28 cellular contexts compared by ENCODE assay signal in the genomic region with DNA sequence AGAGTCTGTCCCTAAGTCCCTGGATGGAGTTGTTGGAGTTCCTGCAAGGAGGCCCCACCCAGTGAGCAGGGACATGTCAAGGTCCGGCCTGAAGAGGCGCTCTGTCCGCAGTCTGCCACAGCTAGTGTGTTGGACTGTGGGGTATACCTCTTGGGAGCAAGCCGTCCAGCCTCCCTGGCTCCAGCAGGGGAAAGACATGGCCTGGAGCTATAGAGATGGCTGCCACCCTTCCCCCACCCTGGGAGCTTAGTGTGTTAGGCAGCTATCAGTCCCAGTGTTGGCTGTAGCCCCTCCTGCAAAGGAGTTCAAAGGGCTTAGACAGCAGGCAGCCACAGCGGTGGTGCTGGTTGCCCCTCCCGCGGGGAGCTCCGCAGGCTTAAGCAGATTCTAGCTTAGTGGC. TPM values are rescaled to one million over a fixed set of nuclear protein-coding genes. Genes with fewer than 3 reads are reported as not detected.
DNase-seq lines count a peak whose midpoint lies in the region; ATAC-seq, FAIRE-seq and TF ChIP-seq lines count a peak whose summit lies in the region.
"Had no signal": no experiment of that assay in that cellular context is flagged by ENCODE, and none has a peak within 500 bp of the region (broad histone marks: within the 10 kb centered on the region; RNA-seq: fewer than 3 reads in every experiment).

No MANE protein-coding gene starts in this region.

- H3K9me3 ChIP-seq in HepG2 (ENCODE audit: low read length) (no peaks in the 10 kb centered on the region), right lobe of liver (no peaks in the 10 kb centered on the region), H1 (ENCODE audit: insufficient read depth in 2 of 2, low read depth in 1 of 2, low read length in 1 of 2) (no peaks in the 10 kb centered on the region), kidney (ENCODE audit: control insufficient read depth in 1 of 2, low read length in 2 of 2) (no peaks in the 10 kb centered on the region), neuronal stem cell (replicated peaks in 1 of 2; ENCODE audit: control insufficient read depth in 2 of 2, insufficient read depth in 1 of 2, low read depth in 1 of 2, low read length in 2 of 2) (no peaks in the 10 kb centered on the region)

- H4K8ac ChIP-seq in H1 (ENCODE audit: extremely low read depth, insufficient read depth, low read length): peak overlapping the region; percentile 51; the same call in 1 of the 2 replicates
- H4K8ac ChIP-seq in neuronal stem cell (ENCODE audit: low read depth, low read length): no peak overlapping the region

- no TSS peak for BruUV-seq in HepG2 (replicated peaks; lab: Mats Ljungman, UMichigan)

- H2BK5ac ChIP-seq in H1 (ENCODE audit: low read depth, low read length) (no peak overlapping the region), neuronal stem cell (ENCODE audit: low read length) (no peak overlapping the region)

- H3K9ac ChIP-seq in HepG2 (ENCODE audit: insufficient read depth, low read depth, low read length) (no peak overlapping the region), H1 (replicated peaks in 1 of 4; ENCODE audit: extremely low read depth in 1 of 4, low read depth in 3 of 4, low read length in 3 of 4) (no peak overlapping the region), kidney (ENCODE audit: low read length in 2 of 2) (no peak overlapping the region), neuronal stem cell (ENCODE audit: low read depth, low read length, poor library complexity) (no peak overlapping the region)
- H3K9ac ChIP-seq: KMS-11 had no signal

- no peaks in the 10 kb centered on the region for H3K36me3 ChIP-seq in HepG2 (replicated peaks in 1 of 2; ENCODE audit: control insufficient read depth in 1 of 2, insufficient read depth in 2 of 2, low read length in 2 of 2)
- H3K36me3 ChIP-seq in right lobe of liver: no peaks in the 10 kb centered on the region
- H3K36me3 ChIP-seq in H1 (ENCODE audit: control insufficient read depth in 2 of 4, insufficient read depth in 4 of 4, low read length in 3 of 4): no peaks in the 10 kb centered on the region
- H3K36me3 ChIP-seq in kidney (ENCODE audit: control insufficient read depth in 1 of 2, insufficient read depth in 2 of 2, low read length in 2 of 2): no peaks in the 10 kb centered on the region
- no peaks in the 10 kb centered on the region for H3K36me3 ChIP-seq in neuronal stem cell (replicated peaks in 1 of 2; ENCODE audit: control insufficient read depth in 2 of 2, insufficient read depth in 2 of 2, low read length in 2 of 2)

- H3K79me2 ChIP-seq in HepG2 (ENCODE audit: insufficient read depth, low read length) (no peaks in the 10 kb centered on the region), H1 (ENCODE audit: control insufficient read depth in 1 of 2, insufficient read depth in 2 of 2, low read length in 2 of 2) (no peaks in the 10 kb centered on the region)

- H3K18ac ChIP-seq in H1 (ENCODE audit: extremely low read depth, low read length): no peak overlapping the region
- no peak overlapping the region for H3K18ac ChIP-seq in neuronal stem cell (ENCODE audit: low read length)

- H3K4me1 Mint-ChIP-seq in effector memory CD8-positive, alpha-beta T cell (ENCODE audit: low read depth in 2 of 2): no peaks in the 10 kb centered on the region

- H2BK12ac ChIP-seq in H1 (ENCODE audit: low read depth, low read length) (no peak overlapping the region), neuronal stem cell (ENCODE audit: low read length) (no peak overlapping the region)

- POLR2A ChIA-PET in HepG2 (lab: Yijun Ruan, JAX) (no interaction called here), H1 (lab: Charles Lee; ENCODE audit: partially characterized antibody) (no interaction called here)

- H2BK120ac ChIP-seq in H1 (replicated peaks; ENCODE audit: low read depth, low read length): no peak overlapping the region
- H2BK120ac ChIP-seq in neuronal stem cell (ENCODE audit: low read depth, low read length): no peak overlapping the region

- peak overlapping the region in 1 of 3 experiments; percentile 5; a peak in 1 of 6 replicates for H3K4me3 ChIP-seq in HepG2 (replicated peaks in 1 of 3; ENCODE audit: insufficient read depth in 1 of 3, low read depth in 2 of 3, low read length in 3 of 3)
- H3K4me3 ChIP-seq in right lobe of liver: no peak overlapping the region
- H3K4me3 ChIP-seq in H1 (ENCODE audit: extremely low read depth in 1 of 4, insufficient read depth in 2 of 4, low read depth in 3 of 4, low read length in 4 of 4): no peak overlapping the region
- H3K4me3 ChIP-seq in kidney (ENCODE audit: low read length in 2 of 2): no peak overlapping the region
- H3K4me3 ChIP-seq in neuronal stem cell (ENCODE audit: low read length in 2 of 2): no peak overlapping the region

- peaks cover 9% of the 10 kb centered on the region for H3K36me3 Mint-ChIP-seq in effector memory CD8-positive, alpha-beta T cell (ENCODE audit: insufficient read depth)

- CTCF ChIA-PET in HepG2 (lab: Yijun Ruan, JAX; ENCODE audit: low intra/inter-chr PET ratio, low total read pairs): no interaction called here
- CTCF ChIA-PET in H1 (lab: Charles Lee; ENCODE audit: partially characterized antibody): interaction anchor here (1.0 to 1.2 kb wide), 2 partner anchors 13 to 22 kb away, joined by 3 read pairs; no protein-coding TSS in a partner anchor

- H4K91ac ChIP-seq in H1 (replicated peaks; ENCODE audit: insufficient read length, low read length): no peak overlapping the region
- no peak overlapping the region for H4K91ac ChIP-seq in neuronal stem cell (ENCODE audit: low read depth, low read length, poor library complexity)

- no peak overlapping the region for H3K4me3 Mint-ChIP-seq in effector memory CD8-positive, alpha-beta T cell
- H3K4me3 Mint-ChIP-seq: CD8-positive, alpha-beta memory T cell had no signal

- no peak overlapping the region for H3K27ac Mint-ChIP-seq in effector memory CD8-positive, alpha-beta T cell
- H3K27ac Mint-ChIP-seq: CD8-positive, alpha-beta memory T cell had no signal

- H3K14ac ChIP-seq in H1 (ENCODE audit: insufficient read length) (no peak overlapping the region), neuronal stem cell (ENCODE audit: low read length) (no peak overlapping the region)

- TF ChIP-seq RAD21 in HepG2 (CRISPR knock-in tag; IDR thresholded peaks at IDR 0.05): no peak
- 0 out of 4 replicates have a peak, but pooled peaks of 1 of the 2 experiments have one; percentile 5 for TF ChIP-seq RAD21 in H1 (IDR thresholded peaks at IDR 0.05 in 1 of 2, conservative IDR thresholded peaks at IDR 0.05 in 1 of 2; ENCODE audit: low read depth in 2 of 2, low read length in 2 of 2)

- H3K23me2 ChIP-seq in H1 (ENCODE audit: low read depth, low read length): no peaks in the 10 kb centered on the region

- H3K79me1 ChIP-seq in H1 (ENCODE audit: low read depth, low read length) (no peaks in the 10 kb centered on the region), neuronal stem cell (ENCODE audit: low read depth, low read length) (no peaks in the 10 kb centered on the region)

- no peak for TF ChIP-seq CTCF in HepG2 (CRISPR knock-in tag; IDR thresholded peaks at IDR 0.05)
- TF ChIP-seq CTCF in right lobe of liver (IDR thresholded peaks at IDR 0.05): no peak
- TF ChIP-seq CTCF in H1 (IDR thresholded peaks at IDR 0.05; ENCODE audit: control extremely low read depth in 1 of 3, insufficient read depth in 1 of 3, low read depth in 1 of 3, low read length in 3 of 3): no peak
- TF ChIP-seq CTCF in kidney (IDR thresholded peaks at IDR 0.05; ENCODE audit: borderline replicate concordance, extremely low read depth, insufficient read depth): no peak

- TF ChIP-seq POLR2A in HepG2 (IDR thresholded peaks at IDR 0.05; ENCODE audit: insufficient read depth in 1 of 2, low read depth in 2 of 2, low read length in 2 of 2): no peak
- no peak for TF ChIP-seq POLR2A in right lobe of liver (IDR thresholded peaks at IDR 0.05)
- TF ChIP-seq POLR2A in H1 (IDR thresholded peaks at IDR 0.05; ENCODE audit: control extremely low read depth in 1 of 2, low read depth in 2 of 2, low read length in 2 of 2): no peak

- peaks cover 11 to 25% of the 10 kb centered on the region in 2 donors for H3K9me3 Mint-ChIP-seq in effector memory CD8-positive, alpha-beta T cell

- no peak for FAIRE-seq in HepG2 (lab: Jason Lieb, UNC)
- FAIRE-seq in H1 (lab: Jason Lieb, UNC): no peak
- no peak for FAIRE-seq in kidney (lab: Jason Lieb, UNC)
- FAIRE-seq: GM19239 had no signal

- H3K27me3 ChIP-seq in HepG2 (ENCODE audit: control insufficient read depth in 1 of 2, insufficient read depth in 2 of 2, low read length in 2 of 2): no peaks in the 10 kb centered on the region
- H3K27me3 ChIP-seq in right lobe of liver: no peaks in the 10 kb centered on the region
- no peaks in the 10 kb centered on the region for H3K27me3 ChIP-seq in H1 (replicated peaks in 1 of 4; ENCODE audit: control insufficient read depth in 3 of 4, extremely low read depth in 1 of 4, insufficient read depth in 3 of 4, low read length in 3 of 4)
- H3K27me3 ChIP-seq in neuronal stem cell (ENCODE audit: control insufficient read depth in 3 of 3, insufficient read depth in 3 of 3, low read depth in 1 of 3, low read length in 3 of 3): no peaks in the 10 kb centered on the region

- H3K27me3 Mint-ChIP-seq in effector memory CD8-positive, alpha-beta T cell: no peaks in the 10 kb centered on the region

- 30% methylated on average over 4 of the region's 8 CpGs for WGBS in HepG2 (ENCODE audit: low lambda C conversion rate)
- no CpG with 5 or more reads among the region's 8 CpGs for WGBS in right lobe of liver (ENCODE audit: insufficient coverage, low coverage, low lambda C conversion rate, missing lambda C conversion rate)
- 96% methylated on average over 8 of the region's 8 CpGs; no CpG with 5 or more reads in 1 of the 2 experiments for WGBS in H1 (ENCODE audit: extremely low coverage in 1 of 2, insufficient coverage in 1 of 2, insufficient read length in 1 of 2, insufficient replicate concordance in 2 of 2, low coverage in 1 of 2, low lambda C conversion rate in 2 of 2, missing lambda C conversion rate in 1 of 2), 2 experiments
- WGBS in neuronal stem cell (ENCODE audit: extremely low coverage in 2 of 2, insufficient read length in 2 of 2, insufficient replicate concordance in 1 of 2), 2 donors: no CpG with 5 or more reads among the region's 8 CpGs

- H3K4me2 ChIP-seq in HepG2 (ENCODE audit: low read depth, low read length): peak overlapping the region; percentile 24; the same call in 1 of the 2 replicates
- no peak overlapping the region for H3K4me2 ChIP-seq in H1 (ENCODE audit: insufficient read depth in 1 of 2, low read depth in 2 of 2, low read length in 2 of 2)
- no peak overlapping the region for H3K4me2 ChIP-seq in neuronal stem cell (ENCODE audit: insufficient read depth, low read length, poor library complexity, severe bottlenecking)
- H3K4me2 ChIP-seq: KMS-11 had no signal

- H3K4me1 ChIP-seq in HepG2 (ENCODE audit: insufficient read depth, low read length): no peaks in the 10 kb centered on the region
- no peaks in the 10 kb centered on the region for H3K4me1 ChIP-seq in right lobe of liver
- H3K4me1 ChIP-seq in H1 (replicated peaks in 1 of 4; ENCODE audit: control insufficient read depth in 3 of 4, insufficient read depth in 4 of 4, low read length in 3 of 4): no peaks in the 10 kb centered on the region
- H3K4me1 ChIP-seq in kidney (ENCODE audit: control insufficient read depth in 1 of 2, insufficient read depth in 1 of 2, low read depth in 1 of 2, low read length in 2 of 2): no peaks in the 10 kb centered on the region
- no peaks in the 10 kb centered on the region for H3K4me1 ChIP-seq in neuronal stem cell (ENCODE audit: control insufficient read depth in 2 of 2, insufficient read depth in 1 of 2, low read depth in 1 of 2, low read length in 2 of 2)

- H2BK15ac ChIP-seq in H1 (ENCODE audit: low read length) (no peak overlapping the region), neuronal stem cell (ENCODE audit: low read length) (no peak overlapping the region)

- intact Hi-C loops in HepG2 (cut with micrococcal nuclease; ENCODE audit: unreplicated experiment) (no loop called here), right lobe of liver (cut with DNase I) (no loop called here), kidney (cut with DNase I) (no loop called here)

- no peak overlapping the region for H2AFZ ChIP-seq in HepG2 (ENCODE audit: low read length)
- H2AFZ ChIP-seq in H1 (ENCODE audit: low read length): no peak overlapping the region
- no peak overlapping the region for H2AFZ ChIP-seq in neuronal stem cell (ENCODE audit: low read length)

- H3K23ac ChIP-seq in H1 (ENCODE audit: insufficient read length) (no peak overlapping the region), neuronal stem cell (ENCODE audit: low read depth, low read length, poor library complexity) (no peak overlapping the region)

- DNase-seq in HepG2 (ENCODE audit: low spot score): no peak
- no peak for DNase-seq in right lobe of liver
- DNase-seq in H1 (ENCODE audit: low read depth in 1 of 2, low spot score in 2 of 2): no peak
- peak; percentile 56 for DNase-seq in kidney
- DNase-seq in DMS 273 (lab: John Stamatoyannopoulos, UW; ENCODE audit: unreplicated experiment): no peak
- no peak for DNase-seq in effector memory CD8-positive, alpha-beta T cell
- DNase-seq in neuronal stem cell (ENCODE audit: low spot score): no peak
- DNase-seq: AML-193; CD8-positive, alpha-beta memory T cell; DMS53; EL; HCEC 1CT; IMR-90; NCI-H1092 treated with DMSO at 0.1 percent for 48 hours; NCI-H146; NCI-H2029; NCI-H2171; NCI-H446; NCI-H526 treated with DMSO at 0.1 percent for 48 hours; SIG-M5 had no signal

- no peak overlapping the region for H2BK20ac ChIP-seq in H1 (ENCODE audit: low read length)

- H4K20me1 ChIP-seq in HepG2 (ENCODE audit: insufficient read depth, low read length) (no peaks in the 10 kb centered on the region), H1 (replicated peaks in 1 of 2; ENCODE audit: control insufficient read depth in 1 of 2, insufficient read depth in 2 of 2, low read length in 2 of 2) (no peaks in the 10 kb centered on the region)

- H3K4ac ChIP-seq in H1 (replicated peaks; ENCODE audit: insufficient read length, low read depth, low read length) (no peak overlapping the region), neuronal stem cell (ENCODE audit: low read length) (no peak overlapping the region)

- peak; percentile 62 for ATAC-seq in HepG2
- ATAC-seq in right lobe of liver: no peak
- no peak for ATAC-seq in GM21786 (IDR thresholded peaks at IDR 0.05; ENCODE audit: unreplicated experiment)
- no peak for ATAC-seq in effector memory CD8-positive, alpha-beta T cell (replicated peaks)
- ATAC-seq: SK-N-SH treated with all-trans-retinoic acid at 6 μM for 48 hours had no signal

- H4K5ac ChIP-seq in H1 (ENCODE audit: insufficient read length, low read depth, low read length): no peak overlapping the region

- TF ChIP-seq EP300 in HepG2 (IDR thresholded peaks at IDR 0.05; ENCODE audit: low read depth in 2 of 2, low read length in 2 of 2) (no peak), HepG2 (CRISPR knock-in tag; IDR thresholded peaks at IDR 0.05; ENCODE audit: borderline replicate concordance) (no peak), H1 (IDR thresholded peaks at IDR 0.05; ENCODE audit: borderline replicate concordance in 1 of 2, low read depth in 2 of 2, low read length in 2 of 2) (no peak)

- in situ Hi-C loops in HepG2 (cut with HindIII; ENCODE audit: extremely low pct_ligation_motif_present, low pct_unique_long_range_greater_than_20kb): no loop called here

- H3K27ac ChIP-seq in HepG2 (ENCODE audit: extremely low read length, insufficient read depth, low read length): no peak overlapping the region
- no peak overlapping the region for H3K27ac ChIP-seq in right lobe of liver
- H3K27ac ChIP-seq in H1 (ENCODE audit: low read depth, low read length): no peak overlapping the region
- H3K27ac ChIP-seq in kidney (ENCODE audit: low read depth in 2 of 2, low read length in 2 of 2): no peak overlapping the region
- no peak overlapping the region for H3K27ac ChIP-seq in neuronal stem cell (replicated peaks; ENCODE audit: low read length)
- H3K27ac ChIP-seq: C4-2B, KMS-11, RWPE1 had no signal

- no peak overlapping the region for H3K56ac ChIP-seq in H1 (replicated peaks; ENCODE audit: insufficient read length, low read depth, low read length)

- no peak overlapping the region for H2AK5ac ChIP-seq in H1 (ENCODE audit: low read depth, low read length)
- no peak overlapping the region for H2AK5ac ChIP-seq in neuronal stem cell (ENCODE audit: low read depth, low read length)

RNA-seq across cellular contexts. Expression of a gene that starts 20.3 kb away (rescaled TPM):
- total RNA-seq in HepG2 (2016; rRNA removed; fragmentation: Illumina TruSeq; extraction: Trizol) (0.02 TPM in 1 of 2 replicates, not detected in the other), right lobe of liver (under 1 TPM; 0.05 to 0.12 (median 0.09) TPM), kidney (0.85 TPM)
- 0.09 and 0.10 TPM in 2 replicates for total RNA-seq in HepG2 (2016; cell fraction: cytosol; rRNA removed; fragmentation: Illumina TruSeq; extraction: Trizol; ENCODE audit: low read depth)
- total RNA-seq in HepG2 (2016; cell fraction: insoluble cytoplasmic fraction; rRNA removed; fragmentation: Illumina TruSeq; extraction: Trizol): 0.01 and 0.02 TPM in 2 replicates
- 0.03 and 0.06 TPM in 2 replicates for total RNA-seq in HepG2 (2016; cell fraction: membrane; rRNA removed; fragmentation: Illumina TruSeq; extraction: Trizol)
- total RNA-seq in HepG2 (2016; cell fraction: nucleus; rRNA removed; fragmentation: Illumina TruSeq; extraction: Trizol): 0.09 TPM in 2 replicates
- polyA plus RNA-seq in HepG2 (2011; rRNA removed) (0.03 and 0.07 TPM in 2 replicates), H1 (2011; rRNA removed) (0.02 and 0.03 TPM in 2 replicates), kidney (ENCODE audit: insufficient read depth, low read depth, low replicate concordance) (0.15 TPM)
- polyA plus RNA-seq in HepG2 (2011; cell fraction: cytosol; rRNA removed): 0.01 TPM in 2 replicates
- polyA plus RNA-seq in HepG2 (2011; cell fraction: nucleus; rRNA removed): 0.10 and 0.16 TPM in 2 replicates
- polyA plus RNA-seq in HepG2 (2012): not detected in 2 replicates
- polyA plus RNA-seq in HepG2 (2016; cell fraction: cytosol; fragmentation: Illumina TruSeq; extraction: Trizol; ENCODE audit: low read depth): not detected in 2 replicates
- polyA plus RNA-seq in HepG2 (2016; cell fraction: insoluble cytoplasmic fraction; fragmentation: Illumina TruSeq; extraction: Trizol; ENCODE audit: low read depth): not detected in 2 replicates
- not detected in 2 replicates for polyA plus RNA-seq in HepG2 (2016; cell fraction: membrane; fragmentation: Illumina TruSeq; extraction: Trizol; ENCODE audit: low read depth)
- not detected in 2 replicates for polyA plus RNA-seq in HepG2 (2016; cell fraction: nucleus; fragmentation: Illumina TruSeq; extraction: Trizol; ENCODE audit: insufficient read depth, low read depth)
- 0.02 TPM in 1 of 2 replicates, not detected in the other for polyA minus RNA-seq in HepG2 (2011; rRNA and poly(A)+ RNA removed; ENCODE audit: low replicate concordance)
- polyA minus RNA-seq in HepG2 (2011; cell fraction: cytosol; rRNA and poly(A)+ RNA removed): 0.10 TPM in 1 of 2 replicates, not detected in the other
- 0.64 and 0.75 TPM in 2 replicates for polyA minus RNA-seq in HepG2 (2011; cell fraction: nucleus; rRNA and poly(A)+ RNA removed)
- 0.06 and 0.08 TPM in 2 replicates for total RNA-seq in H1 (2021; fragmentation: NEBNext Ultra II Directional; extraction: Animal tissue kit (Norgen Biotek cat#: 25700))
- polyA plus RNA-seq in H1 (2011; cell fraction: cytosol; rRNA removed): 0.03 TPM
- 0.07 TPM for polyA plus RNA-seq in H1 (2011; cell fraction: nucleus; rRNA removed)
- 0.03 to 0.04 TPM in 2 of 4 replicates, not detected in the others for polyA plus RNA-seq in H1 (2012, experiment 1 of 2)
- not detected for polyA plus RNA-seq in H1 (2012, experiment 2 of 2)
- polyA plus RNA-seq in H1 (2013, experiment 1 of 2): 0.04 TPM
- 0.04 TPM for polyA plus RNA-seq in H1 (2013, experiment 2 of 2)
- 0.12 and 0.13 TPM in 2 replicates for polyA minus RNA-seq in H1 (2011; rRNA and poly(A)+ RNA removed)
- not detected for polyA minus RNA-seq in H1 (2011; cell fraction: cytosol; rRNA and poly(A)+ RNA removed)
- polyA minus RNA-seq in H1 (2011; cell fraction: nucleus; rRNA and poly(A)+ RNA removed): 0.20 TPM
- polyA plus RNA-seq in neuronal stem cell (2013, experiment 1 of 2): 0.01 TPM
- 0.01 TPM for polyA plus RNA-seq in neuronal stem cell (2013, experiment 2 of 2)
- total RNA-seq: A172, HT1080 had no signal
- polyA plus RNA-seq: CD8-positive, alpha-beta memory T cell had no signal
